ENCODE assay signal across 8 cellular contexts in genomic region chr13:27359203-27359821, GRCh38.
DNase-seq lines count a peak whose midpoint lies in the region; ATAC-seq, FAIRE-seq and TF ChIP-seq lines count a peak whose summit lies in the region.

No MANE protein-coding gene starts in this region.

- H3K36me3 ChIP-seq in parathyroid adenoma (ENCODE audit: control insufficient read depth, insufficient read depth, low read length) (no peaks in the 10 kb centered on the region), aorta (ENCODE audit: control insufficient read depth in 1 of 2, insufficient read depth in 2 of 2, low read length in 1 of 2) (no peaks in the 10 kb centered on the region)

- peak; percentile 66 for ATAC-seq in aorta (ENCODE audit: low FRiP score)

- H2AFZ ChIP-seq in parathyroid adenoma = no peak overlapping the region

- FAIRE-seq in frontal cortex (lab: Jason Lieb, UNC) = peak; percentile 71

- H3K4me2 ChIP-seq in parathyroid adenoma (ENCODE audit: low read length) = no peak overlapping the region

- intact Hi-C loops in aorta (cut with DNase I) = loop anchor here (1.0 to 10.0 kb wide), 5 partner anchors 87 to 375 kb away; partner anchors contain the start of genes RASL11A (in 2 of the 2) and USP12 (in 2 of the 2)

- no peaks in the 10 kb centered on the region for H3K4me1 ChIP-seq in parathyroid adenoma
- no peaks in the 10 kb centered on the region for H3K4me1 ChIP-seq in aorta (ENCODE audit: control insufficient read depth in 1 of 2, insufficient read depth in 2 of 2, low read length in 2 of 2)

- H3K79me2 ChIP-seq in parathyroid adenoma = no peaks in the 10 kb centered on the region

- in situ Hi-C loops in SK-MEL-5 (cut with HindIII; ENCODE audit: low pct_unique_long_range_greater_than_20kb, low sequenced_read_pairs) = no loop called here

- H3K9me3 ChIP-seq in parathyroid adenoma (ENCODE audit: control insufficient read depth, low read length) (no peaks in the 10 kb centered on the region), aorta (ENCODE audit: control insufficient read depth, low read length) (no peaks in the 10 kb centered on the region)

- no peak overlapping the region for H3K9ac ChIP-seq in parathyroid adenoma

- TF ChIP-seq CTCF in parathyroid adenoma (IDR thresholded peaks at IDR 0.05) = peak; percentile 44

- H3K27ac ChIP-seq in parathyroid adenoma (no peak overlapping the region), aorta (ENCODE audit: low read depth in 1 of 2, low read length in 2 of 2) (no peak overlapping the region)

- H3K27me3 ChIP-seq in parathyroid adenoma (ENCODE audit: control insufficient read depth, insufficient read depth, low read length) (peaks cover 3% of the 10 kb centered on the region), aorta (ENCODE audit: control insufficient read depth in 1 of 2, insufficient read depth in 2 of 2, low read length in 1 of 2) (no peaks in the 10 kb centered on the region)

- H3K4me3 ChIP-seq in Jurkat, Clone E6-1 (ENCODE audit: low read length) = no peak overlapping the region
- H3K4me3 ChIP-seq in parathyroid adenoma (ENCODE audit: low read depth, low read length) (no peak overlapping the region), aorta (ENCODE audit: low read length in 2 of 2) (no peak overlapping the region)

- 9 to 11% methylated on average over 6 of the region's 6 CpGs for WGBS in aorta, 2 donors

- DNase-seq in NCI-H2029 treated with DMSO at 0.1 percent for 48 hours (lab: John Stamatoyannopoulos, UW) (peak; percentile 21), NCI-H2029 (lab: John Stamatoyannopoulos, UW) (no peak), SK-MEL-5 (ENCODE audit: low read depth, low spot score) (peak; percentile 73), frontal cortex (ENCODE audit: low spot score in 2 of 2) (peak; percentile 71 to 78), aorta (peak; percentile 72 to 86)
- peak; percentile 32 for DNase-seq in Jurkat, Clone E6-1 (ENCODE audit: low read depth, low spot score)
- peak; percentile 45 for DNase-seq in activated gamma-delta T cell treated with anti-CD3 and anti-CD28 coated beads, Interleukin-2, amount 50 U/mL, for 16 hours (ENCODE audit: low read depth)
